8 cellular contexts compared by ENCODE assay signal in the genomic region with DNA sequence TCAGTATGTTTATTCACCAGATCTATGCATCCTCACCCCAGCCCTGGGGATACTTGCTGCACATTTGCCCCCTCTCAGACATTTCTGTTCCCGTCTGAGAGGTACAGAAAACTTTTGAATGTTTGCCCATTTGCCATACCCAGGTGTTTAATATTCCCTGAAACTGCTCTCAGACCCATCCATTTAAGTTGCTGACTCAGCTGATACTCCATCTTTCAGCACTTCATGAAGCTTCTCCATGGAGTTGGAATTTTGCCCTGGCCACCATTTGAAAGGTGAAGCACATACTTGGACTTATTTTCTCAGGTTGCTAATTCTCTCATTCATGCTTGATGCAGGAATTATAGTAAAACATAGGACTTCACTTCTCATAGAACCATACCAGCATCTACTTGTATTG.
"Had no signal": no experiment of that assay in that cellular context is flagged by ENCODE, and none has a peak within 500 bp of the region (broad histone marks: within the 10 kb centered on the region; RNA-seq: fewer than 3 reads in every experiment).

No MANE protein-coding gene starts in this region.

- H3K4me2 ChIP-seq: KMS-11 had no signal

- H3K9ac ChIP-seq: KMS-11 had no signal

- H3K27ac ChIP-seq: KMS-11 had no signal

- FAIRE-seq: H54, HTR-8/SVneo had no signal

- DNase-seq: GOT3, H9, HCEC 1CT, Karpas-422, KBM-7 had no signal
